Comparison of ENCODE assay signal across 18 cellular contexts in genomic region chr2:195017890-195018289, GRCh38.
DNase-seq lines count a peak whose midpoint lies in the region; ATAC-seq and TF ChIP-seq lines count a peak whose summit lies in the region.
"Had no signal": no experiment of that assay in that cellular context is flagged by ENCODE, and none has a peak within 500 bp of the region (broad histone marks: within the 10 kb centered on the region; RNA-seq: fewer than 3 reads in every experiment).

No MANE protein-coding gene starts in this region.

- no peaks in the 10 kb centered on the region for H3K9me3 Mint-ChIP-seq in endodermal cell
- H3K9me3 Mint-ChIP-seq in stimulated activated effector memory CD8-positive, alpha-beta T cell treated with anti-CD3 and anti-CD28 coated beads, Interleukin-12 subunit alpha, Interleukin-12 subunit beta, amount 100 ng/mL, for 72 hours = no peaks in the 10 kb centered on the region

- H3K9me3 ChIP-seq in Loucy (ENCODE audit: insufficient read depth, low read depth, low read length) (no peaks in the 10 kb centered on the region), endodermal cell (ENCODE audit: control insufficient read depth, low read length) (no peaks in the 10 kb centered on the region)
- H3K9me3 ChIP-seq: BE2C, MG63 had no signal

- H3K4me1 Mint-ChIP-seq in endodermal cell = no peaks in the 10 kb centered on the region
- no peaks in the 10 kb centered on the region for H3K4me1 Mint-ChIP-seq in stimulated activated effector memory CD8-positive, alpha-beta T cell treated with anti-CD3 and anti-CD28 coated beads, Interleukin-12 subunit alpha, Interleukin-12 subunit beta, amount 100 ng/mL, for 72 hours

- no peaks in the 10 kb centered on the region for H3K27me3 ChIP-seq in Loucy (ENCODE audit: insufficient read depth, low read length, poor library complexity, severe bottlenecking)
- no peaks in the 10 kb centered on the region for H3K27me3 ChIP-seq in endodermal cell (ENCODE audit: control insufficient read depth, insufficient read depth, low read length, poor library complexity, severe bottlenecking)
- H3K27me3 ChIP-seq: BE2C, MG63 had no signal

- H3K4me3 Mint-ChIP-seq in endodermal cell = no peak overlapping the region
- no peak overlapping the region for H3K4me3 Mint-ChIP-seq in stimulated activated effector memory CD8-positive, alpha-beta T cell treated with anti-CD3 and anti-CD28 coated beads, Interleukin-12 subunit alpha, Interleukin-12 subunit beta, amount 100 ng/mL, for 72 hours
- H3K4me3 Mint-ChIP-seq: CD4-positive, alpha-beta memory T cell had no signal

- WGBS in endodermal cell (ENCODE audit: insufficient coverage in 1 of 2, insufficient read length in 1 of 2), 2 experiments = 96 to 100% methylated on average over 1 of the region's 1 CpG

- TF ChIP-seq CTCF in Loucy (conservative IDR thresholded peaks at IDR 0.05; ENCODE audit: low read length) (no peak), endodermal cell (conservative IDR thresholded peaks at IDR 0.05) (peak; percentile 29)

- H3K4me1 ChIP-seq in Loucy (ENCODE audit: insufficient read depth, low read length, poor library complexity, severe bottlenecking) = no peaks in the 10 kb centered on the region
- H3K4me1 ChIP-seq in endodermal cell (ENCODE audit: control insufficient read depth, insufficient read depth, low read length) = no peaks in the 10 kb centered on the region
- H3K4me1 ChIP-seq: BE2C had no signal

- H3K4me2 ChIP-seq in Loucy (ENCODE audit: low read depth, low read length, poor library complexity, severe bottlenecking) = no peak overlapping the region
- H3K4me2 ChIP-seq: KMS-11 had no signal

- no peak overlapping the region for H3K27ac Mint-ChIP-seq in endodermal cell
- no peak overlapping the region for H3K27ac Mint-ChIP-seq in stimulated activated effector memory CD8-positive, alpha-beta T cell treated with anti-CD3 and anti-CD28 coated beads, Interleukin-12 subunit alpha, Interleukin-12 subunit beta, amount 100 ng/mL, for 72 hours

- H2AFZ ChIP-seq in Loucy (ENCODE audit: low read length) = peak overlapping the region; percentile 23; the same call in 1 of the 2 replicates
- H2AFZ ChIP-seq: GM23248 had no signal

- peak; percentile 24 for DNase-seq in DMS53 (lab: John Stamatoyannopoulos, UW)
- DNase-seq in endodermal cell = no peak
- no peak for DNase-seq in stimulated activated effector memory CD8-positive, alpha-beta T cell treated with anti-CD3 and anti-CD28 coated beads, Interleukin-12 subunit alpha, Interleukin-12 subunit beta, amount 100 ng/mL, for 72 hours (ENCODE audit: low spot score in 2 of 2)
- no peak for DNase-seq in SIG-M5 (lab: John Stamatoyannopoulos, UW)
- DNase-seq in activated gamma-delta T cell treated with Interleukin-2 at 50 U/mL for 16 hours = no peak
- DNase-seq: BE2C; CD4-positive, alpha-beta memory T cell; GM23248; MG63; NCI-H1105; NCI-H187 treated with DMSO at 0.1 percent for 48 hours; NCI-H2171 treated with DMSO at 0.1 percent for 48 hours; NCI-H510A had no signal

- no peaks in the 10 kb centered on the region for H3K36me3 ChIP-seq in Loucy (ENCODE audit: insufficient read depth, low read length)
- no peaks in the 10 kb centered on the region for H3K36me3 ChIP-seq in endodermal cell (ENCODE audit: control insufficient read depth, insufficient read depth, low read length)
- H3K36me3 ChIP-seq: BE2C, MG63 had no signal

- H3K27me3 Mint-ChIP-seq in endodermal cell (ENCODE audit: insufficient read depth) = no peaks in the 10 kb centered on the region
- H3K27me3 Mint-ChIP-seq: CD4-positive, alpha-beta memory T cell had no signal

- H3K9me2 ChIP-seq in Loucy (replicated peaks; ENCODE audit: low read depth, low read length) = no peaks in the 10 kb centered on the region

- no peak overlapping the region for H3K4me3 ChIP-seq in Loucy (ENCODE audit: low read length, poor library complexity, severe bottlenecking)
- H3K4me3 ChIP-seq in endodermal cell (ENCODE audit: low read length) = no peak overlapping the region
- H3K4me3 ChIP-seq: GM23248, MG63 had no signal

- H4K20me1 ChIP-seq in Loucy (ENCODE audit: insufficient read depth, low read length, poor library complexity, severe bottlenecking) = no peaks in the 10 kb centered on the region

- H3K9ac ChIP-seq in Loucy (ENCODE audit: low read depth, low read length, poor library complexity, severe bottlenecking) (no peak overlapping the region), endodermal cell (ENCODE audit: extremely low read depth, low read length, poor library complexity, severe bottlenecking) (no peak overlapping the region)
- H3K9ac ChIP-seq: GM23248, KMS-11 had no signal

- H3F3A ChIP-seq in Loucy (ENCODE audit: low read depth) = no peaks in the 10 kb centered on the region

- H3K79me2 ChIP-seq in Loucy (ENCODE audit: insufficient read depth, low read length) = no peaks in the 10 kb centered on the region

- no peak overlapping the region for H3K27ac ChIP-seq in endodermal cell (ENCODE audit: low read depth, low read length)
- H3K27ac ChIP-seq: GM23248, KMS-11, RWPE1 had no signal

- no peaks in the 10 kb centered on the region for H3K36me3 Mint-ChIP-seq in endodermal cell (ENCODE audit: low read depth)
- no peaks in the 10 kb centered on the region for H3K36me3 Mint-ChIP-seq in stimulated activated effector memory CD8-positive, alpha-beta T cell treated with anti-CD3 and anti-CD28 coated beads, Interleukin-12 subunit alpha, Interleukin-12 subunit beta, amount 100 ng/mL, for 72 hours
- H3K36me3 Mint-ChIP-seq: CD4-positive, alpha-beta memory T cell had no signal

- ATAC-seq in stimulated activated effector memory CD8-positive, alpha-beta T cell treated with anti-CD3 and anti-CD28 coated beads, Interleukin-12 subunit alpha, Interleukin-12 subunit beta, amount 100 ng/mL, for 72 hours = peak; percentile 42
- no peak for ATAC-seq in GM19452 (IDR thresholded peaks at IDR 0.05; ENCODE audit: unreplicated experiment)
- ATAC-seq: HepG2 had no signal
